In genomic region chr5:131379071-131379538, GRCh38 we compare ENCODE assay signal across 8 cellular contexts.
DNase-seq lines count a peak whose midpoint lies in the region; ATAC-seq lines count a peak whose summit lies in the region.

No MANE protein-coding gene starts in this region.

- H3K27ac Mint-ChIP-seq in naive thymus-derived CD8-positive, alpha-beta T cell, result peak overlapping the region; percentile 97 to 100 (median 99)

- POLR2A ChIA-PET in naive thymus-derived CD8-positive, alpha-beta T cell (lab: Charles Lee), result interaction anchor here (0.6 to 11.1 kb wide), 12 partner anchors 11 to 215 kb away, joined by 3 to 159 read pairs (median 4); partner anchors contain the start of genes CDC42SE2 and HINT1

- H3K4me3 Mint-ChIP-seq in naive thymus-derived CD8-positive, alpha-beta T cell, result peak overlapping the region; percentile 31 to 79 (median 67)

- ATAC-seq in GM18498 (IDR thresholded peaks at IDR 0.05; ENCODE audit: unreplicated experiment), result peak; percentile 23
- peak; percentile 17 for ATAC-seq in HG03039 (IDR thresholded peaks at IDR 0.05; ENCODE audit: unreplicated experiment)
- peak; percentile 20 to 31 for ATAC-seq in naive thymus-derived CD8-positive, alpha-beta T cell
- ATAC-seq in HG02884 (IDR thresholded peaks at IDR 0.05; ENCODE audit: unreplicated experiment), result no peak

- peaks cover 32 to 98% (median 85%) of the 10 kb centered on the region in 4 donors for H3K4me1 Mint-ChIP-seq in naive thymus-derived CD8-positive, alpha-beta T cell

- no peaks in the 10 kb centered on the region for H3K27me3 Mint-ChIP-seq in naive thymus-derived CD8-positive, alpha-beta T cell

- peak in 3 of 10 donors; percentile 23 to 53 (median 28) for DNase-seq in naive thymus-derived CD8-positive, alpha-beta T cell
- DNase-seq in ecto neural progenitor cell (ENCODE audit: low spot score), result no peak
- DNase-seq in HPDE6-E6E7 (ENCODE audit: extremely low spot score), result no peak
- DNase-seq in DMS 273 (lab: John Stamatoyannopoulos, UW; ENCODE audit: unreplicated experiment), result no peak

- peaks cover 0 to 9% (median 0%) of the 10 kb centered on the region in 9 donors for H3K9me3 Mint-ChIP-seq in naive thymus-derived CD8-positive, alpha-beta T cell

- peaks cover 0 to 27% (median 15%) of the 10 kb centered on the region in 3 donors for H3K36me3 Mint-ChIP-seq in naive thymus-derived CD8-positive, alpha-beta T cell

- H3K27ac ChIP-seq in angular gyrus (ENCODE audit: low read depth, low read length), result peak overlapping the region; percentile 56
